In the genomic region with DNA sequence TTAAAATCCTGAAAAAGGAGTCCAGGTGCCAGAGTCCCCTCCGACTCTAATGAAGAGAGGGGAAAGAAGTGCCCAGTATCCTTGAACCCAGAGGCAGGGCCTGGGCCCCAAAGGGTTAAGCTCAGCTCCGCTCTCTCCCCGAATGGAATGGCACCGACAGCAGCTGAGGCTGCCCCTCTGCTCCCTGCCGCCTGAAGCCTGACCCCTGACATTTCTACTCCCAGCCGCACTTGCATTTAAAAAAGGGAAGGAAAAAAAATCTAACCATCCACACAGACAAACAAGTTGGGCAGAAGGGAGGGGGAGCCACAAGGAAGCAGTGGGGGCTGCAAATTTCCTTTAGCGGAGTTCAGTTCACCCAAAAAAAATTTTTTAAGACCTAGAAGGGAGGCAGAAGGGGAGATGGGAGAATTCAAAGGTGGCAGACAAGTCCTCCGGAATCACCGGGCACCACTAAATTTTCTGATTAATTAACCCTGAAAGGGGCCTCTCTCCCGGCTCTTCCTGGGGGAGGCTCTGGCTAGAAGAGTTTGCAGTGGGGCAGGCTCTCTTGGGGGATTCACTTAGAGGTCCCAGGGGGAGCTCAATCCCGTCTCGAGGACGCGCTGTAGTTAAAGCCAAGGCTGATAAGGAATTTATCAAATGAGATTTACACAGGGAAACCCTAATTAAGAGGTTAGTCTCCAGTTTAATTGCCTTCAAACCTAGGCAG, we compare ENCODE assay signal across 11 cellular contexts. TPM values are rescaled to one million over a fixed set of nuclear protein-coding genes. Genes with fewer than 3 reads are reported as not detected.
DNase-seq lines count a peak whose midpoint lies in the region; TF ChIP-seq lines count a peak whose summit lies in the region.
"Had no signal": no experiment of that assay in that cellular context is flagged by ENCODE, and none has a peak within 500 bp of the region (broad histone marks: within the 10 kb centered on the region; RNA-seq: fewer than 3 reads in every experiment).

No MANE protein-coding gene starts in this region.

- TF ChIP-seq POLR2A in ovary (IDR thresholded peaks at IDR 0.05): no peak

- H3K27ac Mint-ChIP-seq in glutamatergic neuron (ENCODE audit: unreplicated experiment): no peak overlapping the region

- peaks cover 11% of the 10 kb centered on the region for H3K4me1 Mint-ChIP-seq in glutamatergic neuron (ENCODE audit: low read depth, unreplicated experiment)

- DNase-seq in BE2C (no peak), NCI-H69 (lab: John Stamatoyannopoulos, UW) (peak; percentile 13), glutamatergic neuron (peak; percentile 48), ovary (no peak), AG20443 (ENCODE audit: low spot score) (no peak), DMS114 treated with DMSO at 0.1 percent for 48 hours (lab: John Stamatoyannopoulos, UW; ENCODE audit: unreplicated experiment) (no peak), NCI-H2029 treated with DMSO at 0.1 percent for 48 hours (lab: John Stamatoyannopoulos, UW) (no peak)
- no peak for DNase-seq in stimulated activated naive CD4-positive, alpha-beta T cell treated with Interleukin-2 at 50 U/mL for 16 hours (lab: John Stamatoyannopoulos, UW)
- DNase-seq: activated T-cell treated with anti-CD3 and anti-CD28 coated beads, Interleukin-2, amount 50 U/mL, for 4 hours; AML-193 had no signal

- no peaks in the 10 kb centered on the region for H3K9me3 ChIP-seq in BE2C
- H3K9me3 ChIP-seq in ovary: no peaks in the 10 kb centered on the region
- H3K9me3 ChIP-seq: HAP-1 had no signal

- TF ChIP-seq CTCF in BE2C (IDR thresholded peaks at IDR 0.05; ENCODE audit: low read depth, low read length) (no peak), glutamatergic neuron (IDR thresholded peaks at IDR 0.05; ENCODE audit: partially characterized antibody, unreplicated experiment) (no peak), ovary (IDR thresholded peaks at IDR 0.05) (no peak)

- intact Hi-C loops in ovary (cut with DNase I): no loop called here

- peak overlapping the region; percentile 4; the same call in 1 of the 2 replicates for H3K4me3 ChIP-seq in BE2C (ENCODE audit: low read depth, low read length)
- H3K4me3 ChIP-seq in ovary: no peak overlapping the region
- H3K4me3 ChIP-seq: HAP-1 had no signal

- no peak for TF ChIP-seq EP300 in ovary (IDR thresholded peaks at IDR 0.05)

- 15 to 17% (median 16%) methylated on average over 14 of the region's 14 CpGs for WGBS in ovary, 3 donors

- no peaks in the 10 kb centered on the region for H3K36me3 ChIP-seq in BE2C
- no peaks in the 10 kb centered on the region for H3K36me3 ChIP-seq in ovary
- H3K36me3 ChIP-seq: HAP-1 had no signal

- H3K27me3 ChIP-seq in BE2C (no peaks in the 10 kb centered on the region; the same call in 1 of the 2 replicates), ovary (no peaks in the 10 kb centered on the region)

- peaks cover 2% of the 10 kb centered on the region for H3K9me3 Mint-ChIP-seq in glutamatergic neuron (ENCODE audit: unreplicated experiment)
- H3K9me3 Mint-ChIP-seq: activated T-cell treated with anti-CD3 and anti-CD28 coated beads, Interleukin-2, amount 50 U/mL, for 4 hours had no signal

- H3K27me3 Mint-ChIP-seq in glutamatergic neuron (ENCODE audit: unreplicated experiment): peaks cover 3% of the 10 kb centered on the region

- H3K4me1 ChIP-seq in BE2C (peaks cover 5% of the 10 kb centered on the region; the same call in 1 of the 2 replicates), ovary (ENCODE audit: insufficient read depth) (peaks cover 5% of the 10 kb centered on the region)

- H3K36me3 Mint-ChIP-seq in glutamatergic neuron (ENCODE audit: unreplicated experiment): peaks cover 5% of the 10 kb centered on the region

- peak overlapping the region; percentile 58 for H3K4me3 Mint-ChIP-seq in glutamatergic neuron (ENCODE audit: unreplicated experiment)
- H3K4me3 Mint-ChIP-seq: activated T-cell treated with anti-CD3 and anti-CD28 coated beads, Interleukin-2, amount 50 U/mL, for 4 hours had no signal

- H3K27ac ChIP-seq in ovary: peak overlapping the region; percentile 19 to 31

RNA-seq across cellular contexts. Expression of gene MN1, which starts 25.7 kb away (rescaled TPM):
- 0.46 TPM for polyA plus RNA-seq in BE2C (2012; ENCODE audit: insufficient read depth, insufficient read length, low read depth)
- total RNA-seq in glutamatergic neuron (ENCODE audit: unreplicated experiment): 0.91 TPM
- 10 to 100 TPM; 10.6 to 33.5 (median 13.9) TPM for total RNA-seq in ovary
- polyA plus RNA-seq in ovary: 1 to 10 TPM; 6.7 to 7.7 TPM

Comparison
In these comparisons a context has a peak if more than half of its experiments do, and no peak if none do; other contexts are left out.
1. DNase-seq: peak in NCI-H69 (single experiment) and glutamatergic neuron (single experiment); none in BE2C (single experiment), ovary (0 of 5), AG20443 (single experiment), DMS114 treated with DMSO at 0.1 percent for 48 hours (single experiment), NCI-H2029 treated with DMSO at 0.1 percent for 48 hours (single experiment) and stimulated activated naive CD4-positive, alpha-beta T cell treated with Interleukin-2 at 50 U/mL for 16 hours (single experiment).